In genomic region chr4:144985014-144985413, GRCh38 we compare ENCODE assay signal across 20 cellular contexts.
"Had no signal": no experiment of that assay in that cellular context is flagged by ENCODE, and none has a peak within 500 bp of the region (broad histone marks: within the 10 kb centered on the region; RNA-seq: fewer than 3 reads in every experiment).

No MANE protein-coding gene starts in this region.

- H3K9me3 ChIP-seq: neutrophil, pancreas, right lobe of liver, testis had no signal

- H3K27ac ChIP-seq: coronary artery, esophagus muscularis mucosa, neutrophil, pancreas, right lobe of liver, stomach, testis had no signal

- H3K4me1 ChIP-seq: esophagus muscularis mucosa, pancreas, right lobe of liver, stomach, testis, tibial artery had no signal

- H3K27me3 ChIP-seq: esophagus muscularis mucosa, neutrophil, pancreas, right lobe of liver, stomach, testis, tibial artery had no signal

- H3K4me3 ChIP-seq: coronary artery, esophagus muscularis mucosa, lung, mucosa of descending colon, pancreas, right lobe of liver, smooth muscle cell, stomach, testis, tibial artery had no signal

- DNase-seq: dermis blood vessel endothelial cell; effector memory CD4-positive, alpha-beta T cell; kidney; mucosa of descending colon; naive B cell; pancreas; right lobe of liver; stimulated activated CD4-positive, alpha-beta T cell treated with anti-CD3 and anti-CD28 coated beads, Interleukin-12 subunit alpha, Interleukin-12 subunit beta, amount 100 ng/mL, for 4 hours; stimulated activated CD4-positive, alpha-beta T cell treated with anti-CD3 and anti-CD28 coated beads, Interleukin-1b, Interleukin-23, amount 100 ng/mL, for 48 hours; stimulated activated CD4-positive, alpha-beta T cell treated with anti-CD3 and anti-CD28 coated beads, Interleukin-4, amount 100 ng/mL, for 1 hour; stimulated activated naive CD4-positive, alpha-beta T cell treated with Interleukin-2 at 50 U/mL for 16 hours; stomach; testis; tibial artery had no signal

- H3K4me2 ChIP-seq: smooth muscle cell had no signal

- H3K36me3 ChIP-seq: neutrophil, pancreas, right lobe of liver, stomach, tibial artery had no signal

- FAIRE-seq: endothelial cell of umbilical vein had no signal
